2 cellular contexts compared by ENCODE assay signal in the genomic region with DNA sequence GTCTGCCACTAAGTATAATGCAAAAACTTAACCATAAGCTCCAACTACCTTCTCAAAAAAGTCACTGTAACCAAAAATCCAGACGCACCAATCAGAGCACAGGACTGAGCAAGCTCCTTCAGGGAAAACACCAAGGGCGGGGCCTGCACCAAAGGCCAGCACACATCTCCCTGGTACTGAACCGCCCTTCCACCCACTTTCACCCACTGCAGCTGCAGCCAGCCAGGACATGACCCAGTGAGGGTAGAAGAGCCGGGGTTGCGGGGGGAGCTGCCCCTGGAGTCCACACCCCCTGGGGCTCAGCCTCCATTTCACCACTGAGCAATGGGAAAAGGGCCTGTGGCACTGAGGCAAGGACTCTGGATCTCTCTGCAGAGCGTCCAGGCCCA.
A peak's percentile ranks its signal among the peaks of the same experiment; 100 is the strongest.
TF ChIP-seq lines count a peak whose summit lies in the region.

No MANE protein-coding gene starts in this region.

TF ChIP-seq in HEK293, 187 proteins besides CTCF, POLR2A, EP300 and RAD21:
- TF ChIP-seq HOXA7 (CRISPR knock-in tag; IDR thresholded peaks at IDR 0.05; ENCODE audit: borderline replicate concordance) (no peak), ZNF341 (tag by site-specific recombination; IDR thresholded peaks at IDR 0.05; ENCODE audit: low read depth) (peak; percentile 36), SP2 (tag by site-specific recombination; IDR thresholded peaks at IDR 0.05) (peak; percentile 25; the same call in 1 of the 2 replicates), GLI2 (tag by site-specific recombination; IDR thresholded peaks at IDR 0.05; ENCODE audit: borderline replicate concordance, low read depth) (no peak), KLF1 (tag by site-specific recombination; IDR thresholded peaks at IDR 0.05) (peak; percentile 42; the same call in 1 of the 2 replicates), ZBTB20 (tag by site-specific recombination; IDR thresholded peaks at IDR 0.05) (peak; percentile 61), REPIN1 (tag by site-specific recombination; IDR thresholded peaks at IDR 0.05; ENCODE audit: low read depth) (no peak), KLF9 (tag by site-specific recombination; IDR thresholded peaks at IDR 0.05; ENCODE audit: low read depth) (no peak), ZNF266 (tag by site-specific recombination; IDR thresholded peaks at IDR 0.05; ENCODE audit: low read depth) (no peak)
- TF ChIP-seq, protein P1, sequence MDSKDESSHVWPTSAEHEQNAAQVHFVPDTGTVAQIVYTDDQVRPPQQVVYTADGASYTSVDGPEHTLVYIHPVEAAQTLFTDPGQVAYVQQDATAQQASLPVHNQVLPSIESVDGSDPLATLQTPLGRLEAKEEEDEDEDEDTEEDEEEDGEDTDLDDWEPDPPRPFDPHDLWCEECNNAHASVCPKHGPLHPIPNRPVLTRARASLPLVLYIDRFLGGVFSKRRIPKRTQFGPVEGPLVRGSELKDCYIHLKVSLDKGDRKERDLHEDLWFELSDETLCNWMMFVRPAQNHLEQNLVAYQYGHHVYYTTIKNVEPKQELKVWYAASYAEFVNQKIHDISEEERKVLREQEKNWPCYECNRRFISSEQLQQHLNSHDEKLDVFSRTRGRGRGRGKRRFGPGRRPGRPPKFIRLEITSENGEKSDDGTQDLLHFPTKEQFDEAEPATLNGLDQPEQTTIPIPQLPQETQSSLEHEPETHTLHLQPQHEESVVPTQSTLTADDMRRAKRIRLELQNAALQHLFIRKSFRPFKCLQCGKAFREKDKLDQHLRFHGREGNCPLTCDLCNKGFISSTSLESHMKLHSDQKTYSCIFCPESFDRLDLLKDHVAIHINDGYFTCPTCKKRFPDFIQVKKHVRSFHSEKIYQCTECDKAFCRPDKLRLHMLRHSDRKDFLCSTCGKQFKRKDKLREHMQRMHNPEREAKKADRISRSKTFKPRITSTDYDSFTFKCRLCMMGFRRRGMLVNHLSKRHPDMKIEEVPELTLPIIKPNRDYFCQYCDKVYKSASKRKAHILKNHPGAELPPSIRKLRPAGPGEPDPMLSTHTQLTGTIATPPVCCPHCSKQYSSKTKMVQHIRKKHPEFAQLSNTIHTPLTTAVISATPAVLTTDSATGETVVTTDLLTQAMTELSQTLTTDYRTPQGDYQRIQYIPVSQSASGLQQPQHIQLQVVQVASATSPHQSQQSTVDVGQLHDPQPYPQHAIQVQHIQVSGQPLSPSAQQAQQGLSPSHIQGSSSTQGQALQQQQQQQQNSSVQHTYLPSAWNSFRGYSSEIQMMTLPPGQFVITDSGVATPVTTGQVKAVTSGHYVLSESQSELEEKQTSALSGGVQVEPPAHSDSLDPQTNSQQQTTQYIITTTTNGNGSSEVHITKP (tag by site-specific recombination; IDR thresholded peaks at IDR 0.05), result peak; percentile 4; the same call in 1 of the 2 replicates

TF ChIP-seq in K562, 482 proteins besides CTCF, POLR2A, EP300 and RAD21:
- TF ChIP-seq U2AF1 (optimal IDR thresholded peaks at IDR 0.05; ENCODE audit: low read depth, low read length), result no peak
- TF ChIP-seq, protein P2, sequence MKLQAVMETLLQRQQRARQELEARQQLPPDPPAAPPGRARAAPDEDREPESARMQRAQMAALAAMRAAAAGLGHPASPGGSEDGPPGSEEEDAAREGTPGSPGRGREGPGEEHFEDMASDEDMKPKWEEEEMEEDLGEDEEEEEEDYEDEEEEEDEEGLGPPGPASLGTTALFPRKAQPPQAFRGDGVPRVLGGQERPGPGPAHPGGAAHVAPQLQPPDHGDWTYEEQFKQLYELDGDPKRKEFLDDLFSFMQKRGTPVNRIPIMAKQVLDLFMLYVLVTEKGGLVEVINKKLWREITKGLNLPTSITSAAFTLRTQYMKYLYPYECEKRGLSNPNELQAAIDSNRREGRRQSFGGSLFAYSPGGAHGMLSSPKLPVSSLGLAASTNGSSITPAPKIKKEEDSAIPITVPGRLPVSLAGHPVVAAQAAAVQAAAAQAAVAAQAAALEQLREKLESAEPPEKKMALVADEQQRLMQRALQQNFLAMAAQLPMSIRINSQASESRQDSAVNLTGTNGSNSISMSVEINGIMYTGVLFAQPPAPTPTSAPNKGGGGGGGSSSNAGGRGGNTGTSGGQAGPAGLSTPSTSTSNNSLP (IDR thresholded peaks at IDR 0.05; ENCODE audit: borderline replicate concordance, low read depth, low read length), result no peak
- TF ChIP-seq, protein P3, sequence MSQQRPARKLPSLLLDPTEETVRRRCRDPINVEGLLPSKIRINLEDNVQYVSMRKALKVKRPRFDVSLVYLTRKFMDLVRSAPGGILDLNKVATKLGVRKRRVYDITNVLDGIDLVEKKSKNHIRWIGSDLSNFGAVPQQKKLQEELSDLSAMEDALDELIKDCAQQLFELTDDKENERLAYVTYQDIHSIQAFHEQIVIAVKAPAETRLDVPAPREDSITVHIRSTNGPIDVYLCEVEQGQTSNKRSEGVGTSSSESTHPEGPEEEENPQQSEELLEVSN (IDR thresholded peaks at IDR 0.05; ENCODE audit: borderline replicate concordance in 1 of 2, extremely low read depth in 1 of 2, insufficient read depth in 1 of 2, insufficient read length in 1 of 2, low read depth in 1 of 2, low read length in 1 of 2, poor library complexity in 1 of 2, severe bottlenecking in 1 of 2), result no peak
- no peak for TF ChIP-seq NFE2L1 (tag; IDR thresholded peaks at IDR 0.05; ENCODE audit: borderline replicate concordance, low read depth)
- no peak for TF ChIP-seq KLF13 (tag; IDR thresholded peaks at IDR 0.05; ENCODE audit: borderline replicate concordance, low read depth)
- no peak for TF ChIP-seq SMC3 (conservative IDR thresholded peaks at IDR 0.05; ENCODE audit: insufficient read depth, low read depth, low read length)
- TF ChIP-seq SUPT5H (IDR thresholded peaks at IDR 0.05), result no peak
- TF ChIP-seq PTRF (tag; IDR thresholded peaks at IDR 0.05), result no peak
- no peak for TF ChIP-seq MCM2 (IDR thresholded peaks at IDR 0.05; ENCODE audit: low read depth)
- TF ChIP-seq, protein P4, sequence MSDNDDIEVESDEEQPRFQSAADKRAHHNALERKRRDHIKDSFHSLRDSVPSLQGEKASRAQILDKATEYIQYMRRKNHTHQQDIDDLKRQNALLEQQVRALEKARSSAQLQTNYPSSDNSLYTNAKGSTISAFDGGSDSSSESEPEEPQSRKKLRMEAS (CRISPR knock-in tag; IDR thresholded peaks at IDR 0.05), result no peak
- TF ChIP-seq ZNF197 (CRISPR knock-in tag; IDR thresholded peaks at IDR 0.05; ENCODE audit: low read depth), result no peak
- no peak for TF ChIP-seq TFAM (CRISPR knock-in tag; conservative IDR thresholded peaks at IDR 0.05)
